Comparison of ENCODE assay signal across 20 cellular contexts in genomic region chr3:4464579-4464978, GRCh38.
"Had no signal": no experiment of that assay in that cellular context is flagged by ENCODE, and none has a peak within 500 bp of the region (broad histone marks: within the 10 kb centered on the region; RNA-seq: fewer than 3 reads in every experiment).

No MANE protein-coding gene starts in this region.

- H3K9me3 Mint-ChIP-seq: activated B cell treated with CpG ODN at 0.5 μM for 24 hours; activated naive CD4-positive, alpha-beta T cell treated with anti-CD3 and anti-CD28 coated beads, Interleukin-2, amount 50 U/mL, for 72 hours; mesothelial cell of epicardium; stimulated activated naive B cell treated with anti-CD40 and anti-IgM and Interleukin-4, amounts not matched to agents 10 μg/mL and 1 μg/mL and 100 μg/mL, for 72 hours had no signal

- H3K27me3 Mint-ChIP-seq: activated B cell treated with CpG ODN at 0.5 μM for 24 hours; stimulated activated naive B cell treated with anti-CD40 and anti-IgM and Interleukin-4, amounts not matched to agents 10 μg/mL and 1 μg/mL and 100 μg/mL, for 72 hours had no signal

- H3K4me3 ChIP-seq: gastroesophageal sphincter, heart right ventricle, lower lobe of right lung, right atrium auricular region, skin epidermis had no signal

- H3K36me3 Mint-ChIP-seq: activated naive CD4-positive, alpha-beta T cell treated with anti-CD3 and anti-CD28 coated beads, Interleukin-2, amount 50 U/mL, for 72 hours; mesothelial cell of epicardium had no signal

- H3K27me3 ChIP-seq: gastroesophageal sphincter, heart right ventricle, neutrophil, right atrium auricular region had no signal

- ATAC-seq: activated CD8-positive, alpha-beta T cell treated with anti-CD3 and anti-CD28 coated beads, Interleukin-2, amount 10 ng/mL, durations not matched to agents 7 days and 5 days; activated naive CD4-positive, alpha-beta T cell treated with anti-CD3 and anti-CD28 coated beads, Interleukin-2, amount 50 U/mL, for 72 hours; gastroesophageal sphincter; heart right ventricle; left cardiac atrium; lower lobe of right lung; stimulated activated naive B cell treated with anti-CD40 and anti-IgM and Interleukin-4, amounts not matched to agents 10 μg/mL and 1 μg/mL and 100 μg/mL, for 72 hours had no signal

- H3K27ac ChIP-seq: gastroesophageal sphincter, heart right ventricle, lower lobe of right lung, neutrophil, right atrium auricular region, skin epidermis had no signal

- DNase-seq: activated B cell treated with CpG ODN at 0.5 μM for 24 hours; activated CD4-positive, alpha-beta T cell treated with anti-CD3 and anti-CD28 coated beads for 48 hours; activated CD8-positive, alpha-beta memory T cell treated with anti-CD3 and anti-CD28 coated beads, Interleukin-2, amount 50 U/mL, for 4 hours; activated CD8-positive, alpha-beta T cell treated with anti-CD3 and anti-CD28 coated beads, Interleukin-2, amount 10 ng/mL, durations not matched to agents 7 days and 5 days; caudate nucleus; heart right ventricle; left cardiac atrium; lower lobe of right lung; posterior cingulate gyrus; stimulated activated CD4-positive, alpha-beta T cell treated with anti-CD3 and anti-CD28 coated beads, Interleukin-15, amount 100 ng/mL, for 24 hours; stimulated activated CD4-positive, alpha-beta T cell treated with anti-CD3 and anti-CD28 coated beads, Interleukin-4, amount 100 ng/mL, for 1 hour; stimulated activated naive B cell treated with anti-CD40 and anti-IgM and Interleukin-4, amounts not matched to agents 10 μg/mL and 1 μg/mL and 100 μg/mL, for 72 hours; substantia nigra; trophoblast cell had no signal

- H3K9me3 ChIP-seq: gastroesophageal sphincter, heart right ventricle, lower lobe of right lung, neutrophil, right atrium auricular region had no signal

- H3K4me3 Mint-ChIP-seq: activated B cell treated with CpG ODN at 0.5 μM for 24 hours; activated CD8-positive, alpha-beta T cell treated with anti-CD3 and anti-CD28 coated beads, Interleukin-2, amount 10 ng/mL, durations not matched to agents 7 days and 5 days had no signal

- H3K36me3 ChIP-seq: gastroesophageal sphincter, heart right ventricle, lower lobe of right lung, neutrophil, right atrium auricular region had no signal

- H3K27ac Mint-ChIP-seq: activated B cell treated with CpG ODN at 0.5 μM for 24 hours; activated CD8-positive, alpha-beta T cell treated with anti-CD3 and anti-CD28 coated beads, Interleukin-2, amount 10 ng/mL, durations not matched to agents 7 days and 5 days; mesothelial cell of epicardium; stimulated activated naive B cell treated with anti-CD40 and anti-IgM and Interleukin-4, amounts not matched to agents 10 μg/mL and 1 μg/mL and 100 μg/mL, for 72 hours had no signal
